ENCODE assay signal across 26 cellular contexts in the genomic region with DNA sequence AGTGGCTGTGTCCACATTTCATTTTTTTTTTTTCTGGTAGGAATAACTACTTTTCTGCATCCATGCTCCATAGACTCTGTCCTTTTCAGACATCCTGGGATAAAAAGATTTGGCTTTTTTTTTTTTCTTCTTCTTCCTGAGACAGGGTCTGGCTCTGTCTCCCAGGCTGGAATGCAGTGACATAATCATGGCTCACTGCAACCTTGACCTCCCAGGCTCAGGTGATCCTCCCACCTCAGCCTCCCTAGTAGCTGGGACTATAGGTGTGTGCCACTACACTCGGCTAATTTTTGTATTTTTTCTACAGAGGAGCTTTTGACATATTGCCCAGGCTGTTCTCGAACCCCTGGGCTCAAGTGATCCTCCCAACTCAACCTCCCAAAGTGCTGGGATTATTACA.
"Had no signal": no experiment of that assay in that cellular context is flagged by ENCODE, and none has a peak within 500 bp of the region (broad histone marks: within the 10 kb centered on the region; RNA-seq: fewer than 3 reads in every experiment).

No MANE protein-coding gene starts in this region.

- H3K9me3 ChIP-seq: heart left ventricle, left lung, lower lobe of right lung, ovary, right atrium auricular region, stomach, testis, thyroid gland, transverse colon, upper lobe of left lung had no signal

- H3K27me3 ChIP-seq: heart left ventricle, left lung, ovary, right atrium auricular region, stomach, testis, thyroid gland, transverse colon, upper lobe of left lung had no signal

- FAIRE-seq: keratinocyte had no signal

- DNase-seq: glutamatergic neuron; heart left ventricle; hypothalamus; kidney glomerular epithelial cell; left colon; left lung; lower lobe of right lung; mammary epithelial cell; mesenchymal stem cell; naive B cell; ovary; stimulated activated CD4-positive, alpha-beta T cell treated with anti-CD3 and anti-CD28 coated beads, Interleukin-12 subunit alpha, Interleukin-12 subunit beta, amount 100 ng/mL, for 4 hours; stimulated activated CD4-positive, alpha-beta T cell treated with anti-CD3 and anti-CD28 coated beads, Interleukin-15, amount 100 ng/mL, for 24 hours; stimulated activated CD4-positive, alpha-beta T cell treated with anti-CD3 and anti-CD28 coated beads, Interleukin-2, amount 100 ng/mL, for 24 hours; stimulated activated CD4-positive, alpha-beta T cell treated with anti-CD3 and anti-CD28 coated beads, Interleukin-4, amount 100 ng/mL, for 1 hour; stimulated activated naive B cell treated with anti-CD40 and anti-IgM and Interleukin-4, amounts not matched to agents 10 μg/mL and 1 μg/mL and 100 μg/mL, for 72 hours; stimulated activated naive CD8-positive, alpha-beta T cell treated with anti-CD3 and anti-CD28 coated beads, Interleukin-15, Interleukin-2, amounts not matched to agents 100 U/mL and 50 U/mL, for 24 hours; stomach; testis; thyroid gland; transverse colon; upper lobe of left lung had no signal

- ATAC-seq: heart left ventricle; left colon; left lung; lower lobe of right lung; sciatic nerve; stimulated activated naive B cell treated with anti-CD40 and anti-IgM and Interleukin-4, amounts not matched to agents 10 μg/mL and 1 μg/mL and 100 μg/mL, for 72 hours; stimulated activated naive CD8-positive, alpha-beta T cell treated with anti-CD3 and anti-CD28 coated beads, Interleukin-15, Interleukin-2, amounts not matched to agents 100 U/mL and 50 U/mL, for 24 hours had no signal

- H3K36me3 ChIP-seq: heart left ventricle, left lung, lower lobe of right lung, ovary, right atrium auricular region, stomach, thyroid gland, transverse colon, upper lobe of left lung had no signal

- H3K4me1 ChIP-seq: right atrium auricular region, testis, thyroid gland, transverse colon had no signal

- H3K4me3 ChIP-seq: heart left ventricle, left lung, lower lobe of right lung, ovary, right atrium auricular region, skin epidermis, stomach, testis, thyroid gland, transverse colon, upper lobe of left lung had no signal

- H3K27ac ChIP-seq: heart left ventricle, left lung, lower lobe of right lung, ovary, right atrium auricular region, skin epidermis, stomach, testis, thyroid gland, transverse colon, upper lobe of left lung had no signal
